In genomic region chr7:98100088-98100487, GRCh38 we compare ENCODE assay signal across 24 cellular contexts.
"Had no signal": no experiment of that assay in that cellular context is flagged by ENCODE, and none has a peak within 500 bp of the region (broad histone marks: within the 10 kb centered on the region; RNA-seq: fewer than 3 reads in every experiment).

No MANE protein-coding gene starts in this region.

- FAIRE-seq: endothelial cell of umbilical vein, frontal cortex, kidney had no signal

- H3K4me1 Mint-ChIP-seq: mesothelial cell of epicardium; naive B cell; naive thymus-derived CD8-positive, alpha-beta T cell had no signal

- H3K36me3 ChIP-seq: esophagus muscularis mucosa, heart right ventricle, left ventricle myocardium inferior, lower lobe of right lung had no signal

- H3K27me3 ChIP-seq: dorsolateral prefrontal cortex, esophagus muscularis mucosa, foreskin keratinocyte had no signal

- H3K27ac ChIP-seq: coronary artery, dorsolateral prefrontal cortex, esophagus muscularis mucosa, foreskin keratinocyte, heart right ventricle, left ventricle myocardium inferior, lower lobe of right lung had no signal

- ATAC-seq: foreskin keratinocyte; heart right ventricle; left colon; left lobe of liver; lower lobe of right lung; mucosa of descending colon; naive thymus-derived CD8-positive, alpha-beta T cell had no signal

- H3K4me1 ChIP-seq: esophagus muscularis mucosa, foreskin keratinocyte, heart right ventricle, left ventricle myocardium inferior, lower lobe of right lung had no signal

- H3K27ac Mint-ChIP-seq: mesothelial cell of epicardium; naive B cell; naive thymus-derived CD8-positive, alpha-beta T cell had no signal

- DNase-seq: dermis blood vessel endothelial cell; dorsolateral prefrontal cortex; effector CD4-positive, alpha-beta T cell; effector memory CD4-positive, alpha-beta T cell; foreskin keratinocyte; glutamatergic neuron; heart right ventricle; hippocampal formation; islet precursor cell; kidney; kidney glomerular epithelial cell; left colon; left ventricle myocardium inferior; lower lobe of right lung; mesenchymal stem cell; mucosa of descending colon; naive B cell; naive thymus-derived CD8-positive, alpha-beta T cell had no signal

- H3K4me3 ChIP-seq: coronary artery, dorsolateral prefrontal cortex, esophagus muscularis mucosa, heart right ventricle, left ventricle myocardium inferior, lower lobe of right lung, mucosa of descending colon had no signal

- H3K4me3 Mint-ChIP-seq: mesothelial cell of epicardium; naive B cell; naive thymus-derived CD8-positive, alpha-beta T cell had no signal
